In genomic region chr17:82939213-82940030, GRCh38 we compare ENCODE assay signal across 18 cellular contexts.
DNase-seq lines count a peak whose midpoint lies in the region; ATAC-seq, FAIRE-seq and TF ChIP-seq lines count a peak whose summit lies in the region.
"Had no signal": no experiment of that assay in that cellular context is flagged by ENCODE, and none has a peak within 500 bp of the region (broad histone marks: within the 10 kb centered on the region; RNA-seq: fewer than 3 reads in every experiment).

No MANE protein-coding gene starts in this region.

- H3K9me3 Mint-ChIP-seq in brain: peaks cover 8 to 19% (median 12%) of the 10 kb centered on the region in 5 experiments
- H3K9me3 Mint-ChIP-seq in nephron: peaks cover 14% of the 10 kb centered on the region

- H3K4me1 Mint-ChIP-seq in brain (peaks cover 12% of the 10 kb centered on the region), nephron (peaks cover 11% of the 10 kb centered on the region)

- no peak overlapping the region for H3K27ac ChIP-seq in upper lobe of right lung
- H3K27ac ChIP-seq: GM23248, uterus had no signal

- H3K4me3 ChIP-seq in upper lobe of right lung: no peak overlapping the region
- H3K4me3 ChIP-seq: GM23248, uterus had no signal

- peak overlapping the region in 4 of 5 experiments; percentile 44 to 94 (median 88) for H3K27ac Mint-ChIP-seq in brain
- peak overlapping the region; percentile 32 to 87 (median 62) for H3K27ac Mint-ChIP-seq in nephron

- no peaks in the 10 kb centered on the region for H3K4me1 ChIP-seq in upper lobe of right lung
- H3K4me1 ChIP-seq: uterus had no signal

- TF ChIP-seq CTCF in brain (conservative IDR thresholded peaks at IDR 0.05) (no peak), nephron (IDR thresholded peaks at IDR 0.05; ENCODE audit: unreplicated experiment in 3 of 3) (no peak), upper lobe of right lung (IDR thresholded peaks at IDR 0.05) (no peak)

- H3K36me3 Mint-ChIP-seq in brain (peaks cover 80% of the 10 kb centered on the region), nephron (ENCODE audit: low read depth) (peaks cover 68% of the 10 kb centered on the region)

- peaks cover 58% of the 10 kb centered on the region for H3K36me3 ChIP-seq in upper lobe of right lung
- H3K36me3 ChIP-seq: uterus had no signal

- FAIRE-seq in RCC 7860 (lab: Jason Lieb, UNC): no peak
- FAIRE-seq: endothelial cell of umbilical vein, GM18507 had no signal

- H3K9me3 ChIP-seq in upper lobe of right lung: peaks cover 2% of the 10 kb centered on the region

- DNase-seq in Right ventricle myocardium superior (peak; percentile 32), left ventricle myocardium superior (no peak), upper lobe of right lung (peak; percentile 71), RCC 7860 (ENCODE audit: low spot score) (no peak)
- DNase-seq: AML-193, COR-L47, cortex of kidney, GM23248, hippocampal formation, midbrain, NCI-H345, SHP77 had no signal

- intact Hi-C loops in Right ventricle myocardium superior (cut with DNase I): no loop called here
- intact Hi-C loops in left ventricle myocardium superior (cut with micrococcal nuclease): no loop called here
- intact Hi-C loops in upper lobe of right lung (cut with DNase I): no loop called here

- H3K27me3 Mint-ChIP-seq in brain (no peaks in the 10 kb centered on the region), nephron (ENCODE audit: low read depth) (no peaks in the 10 kb centered on the region)

- ATAC-seq in Right ventricle myocardium superior (ENCODE audit: poor library complexity): no peak
- ATAC-seq in left ventricle myocardium superior: no peak
- peak; percentile 84 for ATAC-seq in upper lobe of right lung
- ATAC-seq in HG03432 (IDR thresholded peaks at IDR 0.05; ENCODE audit: unreplicated experiment): no peak

- no peaks in the 10 kb centered on the region for H3K27me3 ChIP-seq in upper lobe of right lung
- H3K27me3 ChIP-seq: uterus had no signal

- no peak overlapping the region for H3K4me3 Mint-ChIP-seq in brain
- H3K4me3 Mint-ChIP-seq in nephron: no peak overlapping the region

Comparison
In these comparisons a context has a peak if more than half of its experiments do, and no peak if none do; other contexts are left out.
1. DNase-seq: peak in Right ventricle myocardium superior (single experiment) and upper lobe of right lung (single experiment); none in left ventricle myocardium superior (single experiment) and RCC 7860 (single experiment).